In genomic region chr4:71872221-71872620, GRCh38 we compare ENCODE assay signal across 21 cellular contexts.
"Had no signal": no experiment of that assay in that cellular context is flagged by ENCODE, and none has a peak within 500 bp of the region (broad histone marks: within the 10 kb centered on the region; RNA-seq: fewer than 3 reads in every experiment).

No MANE protein-coding gene starts in this region.

- H3K36me3 ChIP-seq: neural progenitor cell, prostate gland, right atrium auricular region, tibial artery had no signal

- DNase-seq: dorsolateral prefrontal cortex; effector CD4-positive, alpha-beta T cell; mesenchymal stem cell; mucosa of descending colon; naive B cell; stimulated activated CD4-positive, alpha-beta T cell treated with anti-CD3 and anti-CD28 coated beads, Interleukin-2, amount 100 ng/mL, for 24 hours; stimulated activated CD4-positive, alpha-beta T cell treated with anti-CD3 and anti-CD28 coated beads, Interleukin-4, amount 100 ng/mL, for 4 hours; stimulated activated naive CD8-positive, alpha-beta T cell treated with anti-CD3 and anti-CD28 coated beads, Interleukin-15, Interleukin-2, amounts not matched to agents 100 U/mL and 50 U/mL, for 24 hours; substantia nigra; testis; tibial artery had no signal

- H3K4me1 ChIP-seq: prostate gland, right atrium auricular region, testis, tibial artery had no signal

- H2AFZ ChIP-seq: neural progenitor cell had no signal

- FAIRE-seq: colon, frontal cortex, keratinocyte had no signal

- H3K9ac ChIP-seq: neural progenitor cell had no signal

- H3K27ac ChIP-seq: dorsolateral prefrontal cortex, neural progenitor cell, prostate gland, right atrium auricular region, testis, tibial artery had no signal

- ATAC-seq: mucosa of descending colon; natural killer cell treated with Interleukin-12 subunit alpha and Interleukin-12 subunit beta and Interleukin-15 and Interleukin-18, amount 100 ng/mL, for 72 hours; sciatic nerve; stimulated activated memory B cell treated with anti-CD40 and anti-IgM and Interleukin-4, amounts not matched to agents 10 μg/mL and 1 μg/mL and 100 μg/mL, for 72 hours; stimulated activated naive CD8-positive, alpha-beta T cell treated with anti-CD3 and anti-CD28 coated beads, Interleukin-15, Interleukin-2, amounts not matched to agents 100 U/mL and 50 U/mL, for 24 hours had no signal

- H3K4me3 ChIP-seq: dorsolateral prefrontal cortex, lung, mucosa of descending colon, neural progenitor cell, prostate gland, right atrium auricular region, testis, tibial artery had no signal

- H3K27me3 ChIP-seq: dorsolateral prefrontal cortex, neural progenitor cell, right atrium auricular region, testis, tibial artery had no signal

- H3K9me3 ChIP-seq: mucosa of descending colon, prostate gland, right atrium auricular region, testis, tibial artery had no signal
